In genomic region chr22:20519558-20519957, GRCh38 we compare ENCODE assay signal across 17 cellular contexts. TPM values are rescaled to one million over a fixed set of nuclear protein-coding genes. Genes with fewer than 3 reads are reported as not detected.
DNase-seq lines count a peak whose midpoint lies in the region; ATAC-seq and TF ChIP-seq lines count a peak whose summit lies in the region.
"Had no signal": no experiment of that assay in that cellular context is flagged by ENCODE, and none has a peak within 500 bp of the region (broad histone marks: within the 10 kb centered on the region; RNA-seq: fewer than 3 reads in every experiment).

No MANE protein-coding gene starts in this region.

- intact Hi-C loops in A673 (cut with micrococcal nuclease; ENCODE audit: unreplicated experiment): no loop called here
- intact Hi-C loops in CD4-positive, alpha-beta memory T cell (cut with micrococcal nuclease): no loop called here
- intact Hi-C loops in adrenal gland (cut with DNase I): loop anchor here in 1 of 2 donors (10.0 kb wide), 1 partner anchor 45 kb away; no protein-coding TSS in a partner anchor

- peak overlapping the region; percentile 57 to 90 (median 83) for H3K27ac Mint-ChIP-seq in CD4-positive, alpha-beta memory T cell

- H3K4me1 Mint-ChIP-seq in CD4-positive, alpha-beta memory T cell: peaks cover 53 to 84% (median 69%) of the 10 kb centered on the region in 4 donors

- TF ChIP-seq POLR2A in adrenal gland (IDR thresholded peaks at IDR 0.05): no peak

- peak; percentile 51 for DNase-seq in A673 (ENCODE audit: low spot score)
- no peak for DNase-seq in CD4-positive, alpha-beta memory T cell
- no peak for DNase-seq in adrenal gland
- DNase-seq in NCI-H1930 (lab: John Stamatoyannopoulos, UW): no peak
- DNase-seq: DMS 273 treated with DMSO at 0.1 percent for 48 hours, Karpas-422, left colon, NCI-H1417, NCI-H2171 treated with DMSO at 0.1 percent for 48 hours, NCI-H774, ovary, PC-3 had no signal

- H3K9me3 ChIP-seq in A673 (ENCODE audit: low read depth, low read length, poor library complexity, severe bottlenecking) (no peaks in the 10 kb centered on the region), adrenal gland (replicated peaks in 1 of 3) (no peaks in the 10 kb centered on the region), mesodermal cell (ENCODE audit: control insufficient read depth, low read length) (no peaks in the 10 kb centered on the region)
- no peaks in the 10 kb centered on the region for H3K9me3 ChIP-seq in CD4-positive, alpha-beta memory T cell (ENCODE audit: control insufficient read depth in 1 of 2, low read length in 2 of 2)
- H3K9me3 ChIP-seq: ovary, suprapubic skin had no signal

- H3K4me1 ChIP-seq in A673 (ENCODE audit: insufficient read depth, low read length, poor library complexity, severe bottlenecking): peaks cover 50% of the 10 kb centered on the region
- peaks cover 79% of the 10 kb centered on the region for H3K4me1 ChIP-seq in CD4-positive, alpha-beta memory T cell (ENCODE audit: insufficient read depth, low read length)
- H3K4me1 ChIP-seq in adrenal gland (replicated peaks in 1 of 2): peaks cover 47 to 66% of the 10 kb centered on the region in 2 donors
- peaks cover 70% of the 10 kb centered on the region for H3K4me1 ChIP-seq in mesodermal cell (ENCODE audit: control insufficient read depth, insufficient read depth, low read length, poor library complexity, severe bottlenecking)

- no peaks in the 10 kb centered on the region for H3K27me3 Mint-ChIP-seq in CD4-positive, alpha-beta memory T cell

- H3K36me3 Mint-ChIP-seq in CD4-positive, alpha-beta memory T cell: peaks cover 18 to 44% of the 10 kb centered on the region in 2 donors

- H3K4me3 ChIP-seq in A673 (ENCODE audit: low read depth, low read length, poor library complexity, severe bottlenecking) (no peak overlapping the region), adrenal gland (no peak overlapping the region), mesodermal cell (ENCODE audit: extremely low read depth, insufficient read depth, low read length, poor library complexity, severe bottlenecking) (no peak overlapping the region)
- H3K4me3 ChIP-seq in CD4-positive, alpha-beta memory T cell (ENCODE audit: low read length in 2 of 2): no peak overlapping the region
- H3K4me3 ChIP-seq: ovary, suprapubic skin had no signal

- no peak for ATAC-seq in HG02623 (IDR thresholded peaks at IDR 0.05; ENCODE audit: unreplicated experiment)
- no peak for ATAC-seq in HG03520 (IDR thresholded peaks at IDR 0.05; ENCODE audit: unreplicated experiment)
- ATAC-seq in HG03521 (IDR thresholded peaks at IDR 0.05; ENCODE audit: unreplicated experiment): no peak
- ATAC-seq: left colon, PC-3 had no signal

- TF ChIP-seq CTCF in A673 (conservative IDR thresholded peaks at IDR 0.05; ENCODE audit: low read depth, low read length) (no peak), adrenal gland (IDR thresholded peaks at IDR 0.05) (no peak)

- CTCF ChIA-PET in A673 (lab: Charles Lee): interaction anchor here (0.5 kb wide), 1 partner anchor 24 kb away, joined by 6 read pairs; the partner anchor contains the start of gene KLHL22
- CTCF ChIA-PET in CD4-positive, alpha-beta memory T cell (lab: Charles Lee; ENCODE audit: partially characterized antibody): interaction anchor here (1.0 to 1.4 kb wide), 6 partner anchors 7 to 84 kb away, joined by 3 to 4 read pairs (median 3); no protein-coding TSS in a partner anchor

- H3K27ac ChIP-seq in A673 (ENCODE audit: low read depth, low read length, poor library complexity, severe bottlenecking) (peak overlapping the region; percentile 83), adrenal gland (peak overlapping the region in 3 of 5 donors; percentile 11 to 77 (median 61)), mesodermal cell (ENCODE audit: low read depth, low read length, severe bottlenecking) (peak overlapping the region; percentile 66)
- no peak overlapping the region for H3K27ac ChIP-seq in CD4-positive, alpha-beta memory T cell (ENCODE audit: low read depth, low read length)
- H3K27ac ChIP-seq: ovary, suprapubic skin had no signal

- WGBS in adrenal gland, 4 donors: 65 to 73% (median 69%) methylated on average over 4 of the region's 4 CpGs
- WGBS in mesodermal cell (ENCODE audit: insufficient coverage in 2 of 2), 2 experiments: 80% methylated on average over 1 of the region's 4 CpGs; no CpG with 5 or more reads in 1 of the 2 experiments

- BruUV-seq in A673 (replicated peaks; lab: Mats Ljungman, UMichigan): no TSS peak

- peaks cover 6% of the 10 kb centered on the region for H3K36me3 ChIP-seq in A673 (ENCODE audit: insufficient read depth, low read length, poor library complexity, severe bottlenecking)
- peaks cover 20% of the 10 kb centered on the region for H3K36me3 ChIP-seq in CD4-positive, alpha-beta memory T cell (ENCODE audit: insufficient read depth, low read length)
- peaks cover 0 to 18% of the 10 kb centered on the region in 2 donors for H3K36me3 ChIP-seq in adrenal gland (replicated peaks in 1 of 2)
- H3K36me3 ChIP-seq in mesodermal cell (ENCODE audit: control insufficient read depth, insufficient read depth, low read length): peaks cover 80% of the 10 kb centered on the region
- H3K36me3 ChIP-seq: ovary had no signal

- H3K9me3 Mint-ChIP-seq in CD4-positive, alpha-beta memory T cell: no peaks in the 10 kb centered on the region

- POLR2A ChIA-PET in A673 (lab: Charles Lee; ENCODE audit: low non-redundant PET): no interaction called here
- POLR2A ChIA-PET in CD4-positive, alpha-beta memory T cell (lab: Charles Lee; ENCODE audit: partially characterized antibody): interaction anchor here (1.3 to 2.0 kb wide), 2 partner anchors 12 to 31 kb away, joined by 3 to 9 read pairs; partner anchors contain the start of gene MED15

- H3K27me3 ChIP-seq in A673 (replicated peaks; ENCODE audit: insufficient read depth, low read depth, low read length, poor library complexity) (no peaks in the 10 kb centered on the region), adrenal gland (no peaks in the 10 kb centered on the region)
- no peaks in the 10 kb centered on the region for H3K27me3 ChIP-seq in CD4-positive, alpha-beta memory T cell (ENCODE audit: insufficient read depth, low read length)
- H3K27me3 ChIP-seq: ovary, suprapubic skin had no signal

- H3K4me3 Mint-ChIP-seq in CD4-positive, alpha-beta memory T cell: no peak overlapping the region

RNA-seq across cellular contexts. Expression of gene MED15, which starts 12.1 kb away (rescaled TPM):
- total RNA-seq in A673 (2021) (96.2 and 101 TPM in 2 replicates), adrenal gland (100 to 1,000 TPM in 3 of 8 donors, 10 to 100 TPM in 5; 43.3 to 149 (median 82.2) TPM)
- 100 to 1,000 TPM; 225 to 237 TPM for total RNA-seq in CD4-positive, alpha-beta memory T cell
- 10 to 100 TPM; 15.6 to 86.8 TPM for polyA plus RNA-seq in CD4-positive, alpha-beta memory T cell
- 100 to 1,000 TPM in 2 of 3 donors, 10 to 100 TPM in 1; 27.8 to 203 (median 197) TPM for polyA plus RNA-seq in adrenal gland
- 83.8 TPM for polyA plus RNA-seq in mesodermal cell (2013, experiment 1 of 2)
- polyA plus RNA-seq in mesodermal cell (2013, experiment 2 of 2): 71.0 TPM

RNA-seq across cellular contexts. Expression of gene KLHL22, which starts 24.0 kb away (rescaled TPM):
- total RNA-seq in A673 (2021) (36.2 and 46.3 TPM in 2 replicates), adrenal gland (10 to 100 TPM; 15.3 to 38.8 (median 27.6) TPM)
- 10 to 100 TPM; 60.2 to 63.1 TPM for total RNA-seq in CD4-positive, alpha-beta memory T cell
- polyA plus RNA-seq in CD4-positive, alpha-beta memory T cell: 10 to 100 TPM; 19.4 to 23.9 TPM
- 10 to 100 TPM; 18.9 to 35.2 (median 21.9) TPM for polyA plus RNA-seq in adrenal gland
- 17.7 TPM for polyA plus RNA-seq in mesodermal cell (2013, experiment 1 of 2)
- polyA plus RNA-seq in mesodermal cell (2013, experiment 2 of 2): 17.0 TPM
